8 cellular contexts compared by ENCODE assay signal in the genomic region with DNA sequence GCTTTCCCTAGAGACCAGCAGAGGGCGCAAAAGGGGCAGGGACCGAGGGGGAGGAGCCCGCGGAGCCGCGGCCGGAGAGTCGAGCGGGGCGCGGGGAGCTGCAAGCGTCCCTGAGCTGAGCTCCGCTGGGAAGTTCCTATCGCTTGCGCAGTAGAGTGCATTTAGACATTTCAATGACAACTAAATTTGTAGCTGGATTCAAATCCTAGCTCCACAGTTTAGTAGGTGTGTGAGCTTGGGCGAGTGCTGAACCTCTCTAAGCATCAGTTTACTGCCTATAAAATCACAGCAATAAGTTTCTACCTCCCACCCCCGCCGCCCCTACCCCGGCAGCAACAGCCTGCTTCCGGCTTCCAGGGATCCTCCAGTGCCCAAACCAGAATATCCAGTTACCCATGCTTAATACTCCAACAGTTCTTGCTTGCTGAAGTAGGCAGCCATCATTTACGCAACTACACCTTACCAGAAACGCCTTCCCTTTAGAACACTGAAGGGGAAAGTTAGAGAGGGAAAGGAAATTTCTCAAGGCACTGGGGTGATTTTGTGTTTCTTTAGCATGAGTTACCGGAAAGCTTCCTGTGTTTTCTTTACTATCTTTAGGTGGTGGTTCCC. TPM values are rescaled to one million over a fixed set of nuclear protein-coding genes. Genes with fewer than 3 reads are reported as not detected.
DNase-seq lines count a peak whose midpoint lies in the region; ATAC-seq and TF ChIP-seq lines count a peak whose summit lies in the region.

No MANE protein-coding gene starts in this region.

- H3K36me3 ChIP-seq in PC-9 (ENCODE audit: low read depth): no peaks in the 10 kb centered on the region

- TF ChIP-seq CTCF in PC-9 (conservative IDR thresholded peaks at IDR 0.05): peak; percentile 96

- H3K27me3 ChIP-seq in PC-9 (ENCODE audit: insufficient read depth, low read depth): no peaks in the 10 kb centered on the region

- H3K36me3 Mint-ChIP-seq in IgD-negative memory B cell: no peaks in the 10 kb centered on the region
- H3K36me3 Mint-ChIP-seq in activated T-cell treated with anti-CD3 and anti-CD28 coated beads, Interleukin-2, amount 50 U/mL, for 24 hours (ENCODE audit: low read depth): no peaks in the 10 kb centered on the region

- no peak overlapping the region for H3K27ac Mint-ChIP-seq in IgD-negative memory B cell
- H3K27ac Mint-ChIP-seq in activated T-cell treated with anti-CD3 and anti-CD28 coated beads, Interleukin-2, amount 50 U/mL, for 24 hours: no peak overlapping the region

- peaks cover 33% of the 10 kb centered on the region for H3K4me1 ChIP-seq in PC-9 (replicated peaks; ENCODE audit: insufficient read depth)

- H3K27me3 Mint-ChIP-seq in IgD-negative memory B cell: peaks cover 30% of the 10 kb centered on the region
- H3K27me3 Mint-ChIP-seq in activated T-cell treated with anti-CD3 and anti-CD28 coated beads, Interleukin-2, amount 50 U/mL, for 24 hours: peaks cover 30% of the 10 kb centered on the region

- peak overlapping the region; percentile 79 for H3K4me2 ChIP-seq in PC-9

- no TSS peak for BruUV-seq in PC-9 (replicated peaks; lab: Mats Ljungman, UMichigan)

- no peaks in the 10 kb centered on the region for H3K9me3 Mint-ChIP-seq in IgD-negative memory B cell
- no peaks in the 10 kb centered on the region for H3K9me3 Mint-ChIP-seq in activated T-cell treated with anti-CD3 and anti-CD28 coated beads, Interleukin-2, amount 50 U/mL, for 24 hours

- peaks cover 0 to 9% (median 4%) of the 10 kb centered on the region in 3 donors for H3K4me1 Mint-ChIP-seq in IgD-negative memory B cell
- peaks cover 21% of the 10 kb centered on the region for H3K4me1 Mint-ChIP-seq in activated T-cell treated with anti-CD3 and anti-CD28 coated beads, Interleukin-2, amount 50 U/mL, for 24 hours (ENCODE audit: low read depth)

- H3K27ac ChIP-seq in PC-9: peak overlapping the region; percentile 73

- CTCF ChIA-PET in PC-9 (lab: Charles Lee): interaction anchor here (0.6 to 2.0 kb wide), 28 partner anchors 9 to 1789 kb away, joined by 3 to 30 read pairs (median 3); a partner anchor contains a TSS

- H3K79me2 ChIP-seq in PC-9 (ENCODE audit: low read depth): no peaks in the 10 kb centered on the region

- POLR2A ChIA-PET in PC-9 (lab: Charles Lee; ENCODE audit: unreplicated experiment): interaction anchor here (0.5 to 0.7 kb wide), 8 partner anchors 9 to 1323 kb away, joined by 3 to 8 read pairs (median 4); a partner anchor contains a TSS

- DNase-seq in COR-L47 (lab: John Stamatoyannopoulos, UW): peak; percentile 75
- DNase-seq in PC-9: peak; percentile 91 to 92
- DNase-seq in activated T-cell treated with anti-CD3 and anti-CD28 coated beads, Interleukin-2, amount 50 U/mL, for 24 hours: peak; percentile 85
- peak; percentile 87 for DNase-seq in myocyte (ENCODE audit: low read depth)
- peak; percentile 56 to 65 for DNase-seq in stimulated activated CD8-positive, alpha-beta memory T cell treated with anti-CD3 and anti-CD28 coated beads, Interleukin-7, amount 100 ng/mL, for 1 hour (ENCODE audit: low read depth in 2 of 2)

- H3F3A ChIP-seq in PC-9 (ENCODE audit: insufficient read depth, low read depth): peaks cover 22% of the 10 kb centered on the region

- H3K9me3 ChIP-seq in PC-9 (ENCODE audit: insufficient read depth, low read depth): no peaks in the 10 kb centered on the region

- H3K9me2 ChIP-seq in PC-9 (ENCODE audit: insufficient read depth): no peaks in the 10 kb centered on the region

- peak; percentile 87 for ATAC-seq in GM21529 (IDR thresholded peaks at IDR 0.05; ENCODE audit: unreplicated experiment)
- ATAC-seq in esophagus mucosa: peak; percentile 88

- H2AFZ ChIP-seq in PC-9: peak overlapping the region; percentile 69

- no peaks in the 10 kb centered on the region for H4K20me1 ChIP-seq in PC-9 (ENCODE audit: insufficient read depth)

- H3K4me3 ChIP-seq in PC-9: peak overlapping the region; percentile 51; the same call in 1 of the 2 replicates

- H3K4me3 Mint-ChIP-seq in IgD-negative memory B cell: peak overlapping the region; percentile 40 to 85 (median 72)
- peak overlapping the region; percentile 56 for H3K4me3 Mint-ChIP-seq in activated T-cell treated with anti-CD3 and anti-CD28 coated beads, Interleukin-2, amount 50 U/mL, for 24 hours

- intact Hi-C loops in PC-9 (cut with micrococcal nuclease; ENCODE audit: unreplicated experiment): loop anchor here (1.0 to 10.0 kb wide), 7 partner anchors 53 to 1201 kb away; a partner anchor contains a TSS

RNA-seq across cellular contexts. Expression of a gene that starts 9.1 kb away (rescaled TPM):
- polyA plus RNA-seq in IgD-negative memory B cell: 1.1 TPM
- total RNA-seq in PC-9 (2021) (2.5 and 3.4 TPM in 2 replicates), esophagus mucosa (11.1 TPM), myocyte (0.75 and 2.3 TPM in 2 replicates)
- polyA plus RNA-seq in myocyte (2012): 0.26 TPM

Comparison
In these comparisons a context has a peak if more than half of its experiments do, and no peak if none do; other contexts are left out.
1. Peak in every context shown above with its lines: DNase-seq, ATAC-seq, H3K4me3 ChIP-seq and H3K27ac ChIP-seq.